9 cellular contexts compared by ENCODE assay signal in the genomic region with DNA sequence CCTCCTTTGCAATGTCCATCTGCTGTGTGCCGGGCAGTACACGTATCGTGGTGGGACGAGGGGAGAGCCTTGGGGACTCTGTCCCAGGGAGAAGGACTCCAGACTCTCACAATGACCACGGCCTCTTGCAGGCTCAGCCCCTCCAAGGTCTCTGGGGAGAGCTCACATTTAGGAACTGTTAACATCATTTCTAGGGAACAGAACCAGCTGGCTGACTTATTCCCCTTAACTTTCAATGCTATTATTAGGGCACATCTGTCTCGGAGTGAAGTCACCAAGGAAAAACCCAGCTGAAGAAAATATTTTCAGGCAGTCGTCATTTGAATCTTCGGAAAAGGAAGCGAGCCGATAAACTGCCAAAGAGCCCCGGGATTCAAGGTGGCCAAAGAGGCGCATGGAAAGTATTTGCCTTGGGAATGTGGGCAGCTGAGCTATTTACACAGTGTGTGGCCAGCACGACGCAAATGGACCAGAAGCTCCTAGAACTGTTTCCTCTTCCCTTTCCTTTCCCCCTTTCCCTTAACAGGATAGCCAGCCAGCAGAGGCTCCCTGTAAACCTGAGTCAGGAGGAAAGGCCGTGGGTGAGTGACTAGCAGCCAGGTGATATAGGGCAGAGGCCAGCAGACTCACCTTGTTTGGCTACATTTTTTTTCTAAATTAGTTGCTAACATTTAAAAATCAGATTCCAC.
A peak's percentile ranks its signal among the peaks of the same experiment; 100 is the strongest.
DNase-seq lines count a peak whose midpoint lies in the region; ATAC-seq and TF ChIP-seq lines count a peak whose summit lies in the region.
"Had no signal": no experiment of that assay in that cellular context is flagged by ENCODE, and none has a peak within 500 bp of the region (broad histone marks: within the 10 kb centered on the region; RNA-seq: fewer than 3 reads in every experiment).

No MANE protein-coding gene starts in this region.

- peak overlapping the region; percentile 93 for H3K27ac Mint-ChIP-seq in activated T-cell treated with anti-CD3 and anti-CD28 coated beads, Interleukin-2, amount 50 U/mL, for 72 hours
- peak overlapping the region; percentile 95 for H3K27ac Mint-ChIP-seq in mesothelial cell of epicardium

- H3K4me1 Mint-ChIP-seq in activated T-cell treated with anti-CD3 and anti-CD28 coated beads, Interleukin-2, amount 50 U/mL, for 72 hours (ENCODE audit: low read depth): no peaks in the 10 kb centered on the region
- peaks cover 53% of the 10 kb centered on the region for H3K4me1 Mint-ChIP-seq in mesothelial cell of epicardium

- no peak for DNase-seq in activated T-cell treated with anti-CD3 and anti-CD28 coated beads, Interleukin-2, amount 50 U/mL, for 72 hours
- no peak for DNase-seq in activated T-cell treated with anti-CD3 and anti-CD28 coated beads, Interleukin-2, amount 50 U/mL, for 1 hour
- DNase-seq in mesothelial cell of epicardium (ENCODE audit: low spot score in 2 of 2, unreplicated experiment in 2 of 2): no peak
- DNase-seq in upper lobe of left lung: no peak
- DNase-seq in NCI-H82 treated with DMSO at 0.1 percent for 48 hours (lab: John Stamatoyannopoulos, UW; ENCODE audit: unreplicated experiment): no peak
- DNase-seq in DMS79 (lab: John Stamatoyannopoulos, UW): no peak
- no peak for DNase-seq in OCI-M1 (lab: John Stamatoyannopoulos, UW)
- DNase-seq: COR-L47 had no signal

- H3K9me3 ChIP-seq in upper lobe of left lung: no peaks in the 10 kb centered on the region

- TF ChIP-seq CTCF in mesothelial cell of epicardium (IDR thresholded peaks at IDR 0.05; ENCODE audit: unreplicated experiment) (no peak), upper lobe of left lung (IDR thresholded peaks at IDR 0.05) (no peak)

- H3K4me3 ChIP-seq in upper lobe of left lung: no peak overlapping the region

- H3K27me3 ChIP-seq in upper lobe of left lung: no peaks in the 10 kb centered on the region

- H3K4me1 ChIP-seq in upper lobe of left lung: peaks cover 65 to 84% (median 76%) of the 10 kb centered on the region in 4 donors

- H3K36me3 Mint-ChIP-seq in activated T-cell treated with anti-CD3 and anti-CD28 coated beads, Interleukin-2, amount 50 U/mL, for 72 hours (ENCODE audit: insufficient read depth in 2 of 2): peaks cover 0 to 5% of the 10 kb centered on the region in 2 donors
- H3K36me3 Mint-ChIP-seq in mesothelial cell of epicardium: no peaks in the 10 kb centered on the region

- H3K36me3 ChIP-seq in upper lobe of left lung: no peaks in the 10 kb centered on the region

- H3K4me3 Mint-ChIP-seq in activated T-cell treated with anti-CD3 and anti-CD28 coated beads, Interleukin-2, amount 50 U/mL, for 72 hours: peak overlapping the region in 1 of 2 donors; percentile 80
- no peak overlapping the region for H3K4me3 Mint-ChIP-seq in mesothelial cell of epicardium

- 41 to 45% methylated on average over 10 to 15 of the region's 15 CpGs for WGBS in upper lobe of left lung, 2 donors

- H3K9me3 Mint-ChIP-seq in activated T-cell treated with anti-CD3 and anti-CD28 coated beads, Interleukin-2, amount 50 U/mL, for 72 hours: no peaks in the 10 kb centered on the region
- no peaks in the 10 kb centered on the region for H3K9me3 Mint-ChIP-seq in mesothelial cell of epicardium

- H3K27ac ChIP-seq in cingulate gyrus (ENCODE audit: low read depth, low read length) (peak overlapping the region; percentile 87), upper lobe of left lung (peak overlapping the region in 3 of 4 donors; percentile 76 to 87 (median 85))

- TF ChIP-seq EP300 in upper lobe of left lung (IDR thresholded peaks at IDR 0.05): peak in 1 of 4 donors; percentile 23

- TF ChIP-seq POLR2A in upper lobe of left lung (IDR thresholded peaks at IDR 0.05): no peak

- no peaks in the 10 kb centered on the region for H3K27me3 Mint-ChIP-seq in activated T-cell treated with anti-CD3 and anti-CD28 coated beads, Interleukin-2, amount 50 U/mL, for 72 hours (ENCODE audit: low read depth)
- H3K27me3 Mint-ChIP-seq in mesothelial cell of epicardium (ENCODE audit: low read depth): no peaks in the 10 kb centered on the region

- no peak for ATAC-seq in activated T-cell treated with anti-CD3 and anti-CD28 coated beads, Interleukin-2, amount 50 U/mL, for 72 hours (replicated peaks in 1 of 2)
- peak; percentile 66 to 73 for ATAC-seq in upper lobe of left lung (ENCODE audit: low FRiP score in 2 of 2)

Comparison
In these comparisons a context has a peak if more than half of its experiments do, and no peak if none do; other contexts are left out.
1. ATAC-seq: peak in upper lobe of left lung (2 of 2); none in activated T-cell treated with anti-CD3 and anti-CD28 coated beads, Interleukin-2, amount 50 U/mL, for 72 hours (0 of 2).